ENCODE assay signal across 11 cellular contexts in genomic region chr12:98894412-98895085, GRCh38.
A peak's percentile ranks its signal among the peaks of the same experiment; 100 is the strongest.
DNase-seq lines count a peak whose midpoint lies in the region; ATAC-seq and TF ChIP-seq lines count a peak whose summit lies in the region.
"Had no signal": no experiment of that assay in that cellular context is flagged by ENCODE, and none has a peak within 500 bp of the region (broad histone marks: within the 10 kb centered on the region; RNA-seq: fewer than 3 reads in every experiment).

No MANE protein-coding gene starts in this region.

- intact Hi-C loops in Calu3 (cut with micrococcal nuclease; ENCODE audit: unreplicated experiment), result no loop called here

- H3K27me3 ChIP-seq in GM06990 (replicated peaks; ENCODE audit: control insufficient read depth, insufficient read depth, low read length), result no peaks in the 10 kb centered on the region; the same call in none of the 2 replicates

- CTCF ChIA-PET in Calu3 (lab: Charles Lee), result no interaction called here

- H3K36me3 ChIP-seq in GM06990 (ENCODE audit: control insufficient read depth, insufficient read depth, low read length), result no peaks in the 10 kb centered on the region
- H3K36me3 ChIP-seq: upper lobe of right lung had no signal

- no peaks in the 10 kb centered on the region for H3K4me1 Mint-ChIP-seq in Calu3 (ENCODE audit: low read depth, unreplicated experiment)

- ATAC-seq in HG03442 (IDR thresholded peaks at IDR 0.05; ENCODE audit: unreplicated experiment), result no peak
- ATAC-seq: upper lobe of right lung had no signal

- DNase-seq in GM06990 (ENCODE audit: extremely low read depth, insufficient read length) (peak; percentile 8), NCI-H1930 (lab: John Stamatoyannopoulos, UW) (peak; percentile 45 to 60), globus pallidus (ENCODE audit: low spot score) (peak; percentile 78), putamen (ENCODE audit: low spot score) (peak; percentile 80), Calu3 (no peak), NCI-H774 (lab: John Stamatoyannopoulos, UW) (no peak)
- no peak for DNase-seq in effector CD8-positive, alpha-beta T cell (lab: John Stamatoyannopoulos, UW)
- DNase-seq: activated CD8-positive, alpha-beta memory T cell treated with anti-CD3 and anti-CD28 coated beads, Interleukin-2, amount 50 U/mL, for 4 hours; NK-92 treated with Interleukin-12 subunit alpha and Interleukin-12 subunit beta, amount 100 ng/mL, for 24 hours; upper lobe of right lung had no signal

- H3K4me3 ChIP-seq in GM06990 (replicated peaks; ENCODE audit: low read depth, low read length), result no peak overlapping the region
- H3K4me3 ChIP-seq: upper lobe of right lung had no signal

- H3K27me3 Mint-ChIP-seq in Calu3 (ENCODE audit: unreplicated experiment), result peaks cover 62% of the 10 kb centered on the region

- H3K9me3 Mint-ChIP-seq in Calu3 (ENCODE audit: low read depth, unreplicated experiment), result no peaks in the 10 kb centered on the region

- no peak overlapping the region for H3K27ac Mint-ChIP-seq in Calu3 (ENCODE audit: unreplicated experiment)

- no peak overlapping the region for H3K4me3 Mint-ChIP-seq in Calu3 (ENCODE audit: low read depth, unreplicated experiment)

- TF ChIP-seq CTCF in GM06990 (IDR thresholded peaks at IDR 0.05; ENCODE audit: insufficient read depth, low read length, poor library complexity, severe bottlenecking) (no peak), Calu3 (IDR thresholded peaks at IDR 0.05; ENCODE audit: unreplicated experiment) (no peak)

- BruUV-seq in Calu3 (replicated peaks; lab: Mats Ljungman, UMichigan), result no TSS peak

- H3K36me3 Mint-ChIP-seq in Calu3 (ENCODE audit: insufficient read depth, unreplicated experiment), result no peaks in the 10 kb centered on the region

Comparison
In these comparisons a context has a peak if more than half of its experiments do, and no peak if none do; other contexts are left out.
1. DNase-seq: peak in GM06990 (single experiment), NCI-H1930 (2 of 2), globus pallidus (single experiment) and putamen (single experiment); none in Calu3 (single experiment), effector CD8-positive, alpha-beta T cell (single experiment) and NCI-H774 (single experiment).